ENCODE assay signal across 13 cellular contexts in genomic region chr1:41314376-41314775, GRCh38. TPM values are rescaled to one million over a fixed set of nuclear protein-coding genes. Genes with fewer than 3 reads are reported as not detected.
"Had no signal": no experiment of that assay in that cellular context is flagged by ENCODE, and none has a peak within 500 bp of the region (broad histone marks: within the 10 kb centered on the region; RNA-seq: fewer than 3 reads in every experiment).

No MANE protein-coding gene starts in this region.

- H3K9me3 ChIP-seq: breast epithelium, psoas muscle, right lobe of liver, spleen, testis, upper lobe of left lung had no signal

- H3K27ac ChIP-seq: breast epithelium, psoas muscle, right lobe of liver, spleen, upper lobe of left lung had no signal

- DNase-seq: activated CD4-positive, alpha-beta T cell treated with anti-CD3 and anti-CD28 coated beads for 36 hours; activated gamma-delta T cell treated with Interleukin-2 at 50 U/mL for 16 hours; glutamatergic neuron; nephron progenitor cell; psoas muscle; right lobe of liver; spleen; upper lobe of left lung had no signal

- ATAC-seq: activated CD4-positive, alpha-beta T cell treated with anti-CD3 and anti-CD28 coated beads for 36 hours had no signal

- H3K4me1 ChIP-seq: breast epithelium, right lobe of liver, spleen, upper lobe of left lung had no signal

- H3K36me3 ChIP-seq: breast epithelium, right lobe of liver, spleen, upper lobe of left lung had no signal

- H3K27me3 ChIP-seq: breast epithelium, right lobe of liver, spleen, testis, upper lobe of left lung had no signal

- H3K4me3 ChIP-seq: breast epithelium, psoas muscle, right lobe of liver, spleen, testis, upper lobe of left lung had no signal

RNA-seq across cellular contexts. Expression of gene FOXO6, which starts 46.9 kb away (rescaled TPM):
- total RNA-seq: esophagus mucosa; fibroblast of villous mesenchyme; T-helper 1 cell treated with Interleukin-12 subunit alpha and Interleukin-12 subunit beta and Interleukin-4 antibody, amounts not matched to agents 30 ng/mL and 1 ng/mL, for 36 hours had no signal
